Comparison of ENCODE assay signal across 10 cellular contexts in genomic region chr7:68063171-68063570, GRCh38.
DNase-seq lines count a peak whose midpoint lies in the region; ATAC-seq and TF ChIP-seq lines count a peak whose summit lies in the region.
"Had no signal": no experiment of that assay in that cellular context is flagged by ENCODE, and none has a peak within 500 bp of the region (broad histone marks: within the 10 kb centered on the region; RNA-seq: fewer than 3 reads in every experiment).

No MANE protein-coding gene starts in this region.

- no peak for TF ChIP-seq POLR2A in sigmoid colon (IDR thresholded peaks at IDR 0.05)

- 77 to 82% methylated on average over 6 of the region's 6 CpGs for WGBS in sigmoid colon, 2 donors

- peaks cover 68% of the 10 kb centered on the region for H3K9me3 Mint-ChIP-seq in HFFc6
- no peaks in the 10 kb centered on the region for H3K9me3 Mint-ChIP-seq in WTC11
- H3K9me3 Mint-ChIP-seq in activated naive CD8-positive, alpha-beta T cell treated with anti-CD3 and anti-CD28 coated beads for 36 hours, result peaks cover 2% of the 10 kb centered on the region

- H3K4me3 ChIP-seq in sigmoid colon, result no peak overlapping the region

- ATAC-seq in WTC11 (peak; percentile 79), left lobe of liver (peak; percentile 67), GM19463 (IDR thresholded peaks at IDR 0.05; ENCODE audit: unreplicated experiment) (no peak), GM18519 (IDR thresholded peaks at IDR 0.05; ENCODE audit: low FRiP score, unreplicated experiment) (no peak)
- ATAC-seq: T-cell had no signal

- H3K4me1 Mint-ChIP-seq in HFFc6 (ENCODE audit: low read depth), result no peaks in the 10 kb centered on the region
- peaks cover 19% of the 10 kb centered on the region for H3K4me1 Mint-ChIP-seq in WTC11
- H3K4me1 Mint-ChIP-seq in activated naive CD8-positive, alpha-beta T cell treated with anti-CD3 and anti-CD28 coated beads for 36 hours, result no peaks in the 10 kb centered on the region
- H3K4me1 Mint-ChIP-seq: T-cell had no signal

- H3K36me3 Mint-ChIP-seq in HFFc6 (ENCODE audit: low read depth), result no peaks in the 10 kb centered on the region
- H3K36me3 Mint-ChIP-seq in WTC11, result no peaks in the 10 kb centered on the region
- H3K36me3 Mint-ChIP-seq in activated naive CD8-positive, alpha-beta T cell treated with anti-CD3 and anti-CD28 coated beads for 36 hours, result no peaks in the 10 kb centered on the region
- H3K36me3 Mint-ChIP-seq: brain, T-cell had no signal

- POLR2A ChIA-PET in WTC11 (lab: Charles Lee), result interaction anchor here (0.6 kb wide), 2 partner anchors 298 to 644 kb away, joined by 3 read pairs; no protein-coding TSS in a partner anchor

- H3K27me3 ChIP-seq in sigmoid colon, result peaks cover 0 to 7% (median 0%) of the 10 kb centered on the region in 3 donors

- no peaks in the 10 kb centered on the region for H3K36me3 ChIP-seq in sigmoid colon

- no peaks in the 10 kb centered on the region for H3K4me1 ChIP-seq in sigmoid colon

- H3K4me3 Mint-ChIP-seq in HFFc6 (no peak overlapping the region), WTC11 (no peak overlapping the region)
- H3K4me3 Mint-ChIP-seq in activated naive CD8-positive, alpha-beta T cell treated with anti-CD3 and anti-CD28 coated beads for 36 hours, result no peak overlapping the region
- H3K4me3 Mint-ChIP-seq: brain, T-cell had no signal

- H3K27me3 Mint-ChIP-seq in HFFc6 (ENCODE audit: insufficient read depth) (no peaks in the 10 kb centered on the region), WTC11 (ENCODE audit: low read depth) (no peaks in the 10 kb centered on the region)
- H3K27me3 Mint-ChIP-seq in activated naive CD8-positive, alpha-beta T cell treated with anti-CD3 and anti-CD28 coated beads for 36 hours, result no peaks in the 10 kb centered on the region
- H3K27me3 Mint-ChIP-seq: T-cell had no signal

- H3K27ac ChIP-seq in C4-2B, result no peak overlapping the region
- no peak overlapping the region for H3K27ac ChIP-seq in sigmoid colon

- H3K27ac Mint-ChIP-seq in HFFc6, result no peak overlapping the region
- H3K27ac Mint-ChIP-seq in WTC11, result no peak overlapping the region
- no peak overlapping the region for H3K27ac Mint-ChIP-seq in activated naive CD8-positive, alpha-beta T cell treated with anti-CD3 and anti-CD28 coated beads for 36 hours
- H3K27ac Mint-ChIP-seq: brain, T-cell had no signal

- TF ChIP-seq CTCF in C4-2B (conservative IDR thresholded peaks at IDR 0.05) (peak; percentile 63), HFFc6 (IDR thresholded peaks at IDR 0.05) (peak; percentile 28; the same call in 1 of the 2 replicates), WTC11 (IDR thresholded peaks at IDR 0.05) (peak; percentile 55), sigmoid colon (IDR thresholded peaks at IDR 0.05) (no peak)

- CTCF ChIA-PET in WTC11 (lab: Charles Lee), result interaction anchor here (0.6 to 1.8 kb wide), 24 partner anchors 8 to 1004 kb away, joined by 3 to 12 read pairs (median 4); no protein-coding TSS in a partner anchor

- H3K9me3 ChIP-seq in sigmoid colon, result no peaks in the 10 kb centered on the region

- intact Hi-C loops in sigmoid colon (cut with DNase I), result no loop called here

- no peak for DNase-seq in HFFc6
- DNase-seq in WTC11 (ENCODE audit: low spot score), result peak; percentile 49
- no peak for DNase-seq in left lobe of liver (ENCODE audit: low spot score)
- no peak for DNase-seq in activated naive CD8-positive, alpha-beta T cell treated with anti-CD3 and anti-CD28 coated beads for 36 hours
- no peak for DNase-seq in sigmoid colon
- DNase-seq: T-cell had no signal

- TF ChIP-seq EP300 in sigmoid colon (IDR thresholded peaks at IDR 0.05), result no peak

TF ChIP-seq in WTC11, 78 proteins besides CTCF, POLR2A, EP300 and RAD21:
- no peak for TF ChIP-seq ERG (CRISPR knock-in tag; IDR thresholded peaks at IDR 0.05)
- TF ChIP-seq NFYB (CRISPR knock-in tag; conservative IDR thresholded peaks at IDR 0.05; ENCODE audit: low read depth), result no peak
- TF ChIP-seq IRF2 (CRISPR knock-in tag; IDR thresholded peaks at IDR 0.05; ENCODE audit: borderline replicate concordance, low read depth), result no peak
- TF ChIP-seq AR (CRISPR knock-in tag; IDR thresholded peaks at IDR 0.05), result no peak
- TF ChIP-seq NR1H2 (CRISPR knock-in tag; IDR thresholded peaks at IDR 0.05), result no peak

Comparison
In these comparisons a context has a peak if more than half of its experiments do, and no peak if none do; other contexts are left out.
1. CTCF ChIP-seq: peak in C4-2B (single experiment), HFFc6 (single experiment) and WTC11 (single experiment); none in sigmoid colon (0 of 4).
2. ATAC-seq: peak in WTC11 (single experiment) and left lobe of liver (single experiment); none in GM19463 (single experiment) and GM18519 (single experiment).